13 cellular contexts compared by ENCODE assay signal in genomic region chr1:53579221-53580008, GRCh38.
"Had no signal": no experiment of that assay in that cellular context is flagged by ENCODE, and none has a peak within 500 bp of the region (broad histone marks: within the 10 kb centered on the region; RNA-seq: fewer than 3 reads in every experiment).

No MANE protein-coding gene starts in this region.

- H3K79me2 ChIP-seq: parathyroid adenoma had no signal

- H3K27ac ChIP-seq: dorsolateral prefrontal cortex, esophagus squamous epithelium, parathyroid adenoma, tibial artery had no signal

- FAIRE-seq: small intestine had no signal

- H3K4me3 Mint-ChIP-seq: activated B cell treated with CpG ODN at 0.5 μM for 24 hours; activated T-helper 1 cell treated with anti-CD3 and anti-CD28 coated beads, Interleukin-12 subunit alpha, Interleukin-12 subunit beta, Interleukin-2, Interleukin-4 antibody, amounts not matched to agents 30 ng/mL and 10 ng/mL and 1 ng/mL, durations not matched to agents 14 hours and 24 hours and 36 hours; stimulated activated effector memory CD8-positive, alpha-beta T cell treated with anti-CD3 and anti-CD28 coated beads, Interleukin-12 subunit alpha, Interleukin-12 subunit beta, amount 100 ng/mL, for 72 hours; T-cell had no signal

- H2AFZ ChIP-seq: parathyroid adenoma had no signal

- H3K4me1 ChIP-seq: esophagus squamous epithelium, parathyroid adenoma, tibial artery had no signal

- H3K27me3 Mint-ChIP-seq: T-cell had no signal

- H3K4me3 ChIP-seq: dorsolateral prefrontal cortex, esophagus squamous epithelium, tibial artery had no signal

- DNase-seq: activated B cell treated with CpG ODN at 0.5 μM for 24 hours, esophagus squamous epithelium, foreskin fibroblast, left colon, retina, small intestine, T-cell had no signal

- H3K4me1 Mint-ChIP-seq: activated B cell treated with CpG ODN at 0.5 μM for 24 hours had no signal

- ATAC-seq: activated naive CD4-positive, alpha-beta T cell treated with anti-CD3 and anti-CD28 coated beads, Interleukin-2, amount 50 U/mL, for 72 hours; left colon; stimulated activated effector memory CD8-positive, alpha-beta T cell treated with anti-CD3 and anti-CD28 coated beads, Interleukin-12 subunit alpha, Interleukin-12 subunit beta, amount 100 ng/mL, for 72 hours; T-cell had no signal

- H3K27me3 ChIP-seq: dorsolateral prefrontal cortex, esophagus squamous epithelium had no signal

- H3K9me3 ChIP-seq: esophagus squamous epithelium, tibial artery had no signal

- H3K36me3 ChIP-seq: esophagus squamous epithelium, tibial artery had no signal

- H3K27ac Mint-ChIP-seq: activated B cell treated with CpG ODN at 0.5 μM for 24 hours; activated naive CD4-positive, alpha-beta T cell treated with anti-CD3 and anti-CD28 coated beads, Interleukin-2, amount 50 U/mL, for 72 hours; activated T-helper 1 cell treated with anti-CD3 and anti-CD28 coated beads, Interleukin-12 subunit alpha, Interleukin-12 subunit beta, Interleukin-2, Interleukin-4 antibody, amounts not matched to agents 30 ng/mL and 10 ng/mL and 1 ng/mL, durations not matched to agents 14 hours and 24 hours and 36 hours; stimulated activated effector memory CD8-positive, alpha-beta T cell treated with anti-CD3 and anti-CD28 coated beads, Interleukin-12 subunit alpha, Interleukin-12 subunit beta, amount 100 ng/mL, for 72 hours; T-cell had no signal

- H3K36me3 Mint-ChIP-seq: activated naive CD4-positive, alpha-beta T cell treated with anti-CD3 and anti-CD28 coated beads, Interleukin-2, amount 50 U/mL, for 72 hours; stimulated activated effector memory CD8-positive, alpha-beta T cell treated with anti-CD3 and anti-CD28 coated beads, Interleukin-12 subunit alpha, Interleukin-12 subunit beta, amount 100 ng/mL, for 72 hours; T-cell had no signal

- H3K9ac ChIP-seq: parathyroid adenoma had no signal

- H3K9me3 Mint-ChIP-seq: activated B cell treated with CpG ODN at 0.5 μM for 24 hours; activated naive CD4-positive, alpha-beta T cell treated with anti-CD3 and anti-CD28 coated beads, Interleukin-2, amount 50 U/mL, for 72 hours; activated T-helper 1 cell treated with anti-CD3 and anti-CD28 coated beads, Interleukin-12 subunit alpha, Interleukin-12 subunit beta, Interleukin-2, Interleukin-4 antibody, amounts not matched to agents 30 ng/mL and 10 ng/mL and 1 ng/mL, durations not matched to agents 14 hours and 24 hours and 36 hours; stimulated activated effector memory CD8-positive, alpha-beta T cell treated with anti-CD3 and anti-CD28 coated beads, Interleukin-12 subunit alpha, Interleukin-12 subunit beta, amount 100 ng/mL, for 72 hours; T-cell had no signal
